Comparison of ENCODE assay signal across 1 cellular context in genomic region chr15:58738051-58738707, GRCh38.
TF ChIP-seq lines count a peak whose summit lies in the region.

No MANE protein-coding gene starts in this region.

TF ChIP-seq in K562, 482 proteins besides CTCF, POLR2A, EP300 and RAD21 (continued from another document):
- TF ChIP-seq WHSC1 (IDR thresholded peaks at IDR 0.05; ENCODE audit: low read length) (no peak), NR2C1 (IDR thresholded peaks at IDR 0.05) (peak; percentile 48; the same call in 1 of the 2 replicates), NR2C1 (tag; IDR thresholded peaks at IDR 0.05) (no peak; the same call in 1 of the 2 replicates), DEAF1 (CRISPR knock-in tag; IDR thresholded peaks at IDR 0.05) (no peak), CHD7 (IDR thresholded peaks at IDR 0.05; ENCODE audit: low read depth, low read length) (no peak), ATF3 (IDR thresholded peaks at IDR 0.05) (peak; percentile 52; the same call in 1 of the 2 replicates), ATF3 (CRISPR knock-in tag; conservative IDR thresholded peaks at IDR 0.05) (no peak), GATA2 (CRISPR knock-in tag; IDR thresholded peaks at IDR 0.05) (no peak)
